17 cellular contexts compared by ENCODE assay signal in the genomic region with DNA sequence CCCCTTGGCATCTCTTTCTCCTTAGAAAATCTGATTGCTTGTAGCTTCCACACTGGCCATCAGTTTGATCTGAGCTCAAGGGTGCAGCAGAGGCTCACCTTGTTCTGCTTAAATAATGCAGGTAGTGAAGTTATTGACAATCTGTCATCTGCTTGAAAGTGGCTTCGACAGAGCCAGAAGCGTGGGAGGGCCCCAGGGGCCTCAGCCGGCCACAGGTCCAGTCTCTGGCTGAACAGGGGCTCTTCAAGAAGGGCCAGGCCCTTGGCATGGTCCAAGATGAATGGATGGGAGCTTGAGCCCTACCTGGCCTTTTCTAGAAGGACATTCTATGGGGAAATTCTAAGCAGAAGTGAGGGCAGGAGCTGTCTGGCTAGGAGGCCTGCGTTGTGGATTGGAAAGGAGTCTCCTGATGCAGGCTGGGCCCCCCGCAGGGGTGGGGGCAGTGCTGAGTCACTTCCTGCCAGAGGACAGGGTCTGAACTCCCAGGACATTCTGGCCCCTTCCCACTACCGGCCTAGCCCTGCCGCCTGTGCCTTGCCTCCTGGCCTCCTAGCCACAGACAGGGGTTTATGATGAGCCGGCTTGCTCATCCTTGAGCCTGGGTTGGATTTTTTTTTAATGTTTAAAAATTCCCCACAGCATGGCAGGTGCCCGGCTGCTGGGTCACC.
DNase-seq lines count a peak whose midpoint lies in the region; ATAC-seq and TF ChIP-seq lines count a peak whose summit lies in the region.
"Had no signal": no experiment of that assay in that cellular context is flagged by ENCODE, and none has a peak within 500 bp of the region (broad histone marks: within the 10 kb centered on the region; RNA-seq: fewer than 3 reads in every experiment).

No MANE protein-coding gene starts in this region.

- DNase-seq in ELR (ENCODE audit: low read depth) (peak; percentile 6), NB4 (ENCODE audit: low read depth) (peak; percentile 69), progenitor cell of endocrine pancreas (ENCODE audit: low spot score, unreplicated experiment) (no peak), HuH-7 (ENCODE audit: low spot score) (no peak)
- DNase-seq: activated CD4-positive, CD25-positive, alpha-beta regulatory T cell; activated CD8-positive, alpha-beta memory T cell treated with anti-CD3 and anti-CD28 coated beads, Interleukin-2, amount 10 ng/mL, durations not matched to agents 7 days and 5 days; activated naive CD4-positive, alpha-beta T cell treated with anti-CD3 and anti-CD28 coated beads for 36 hours; DND-41; foreskin fibroblast; immature natural killer cell; NCI-H1105; NCI-H226; PC-9; T-cell had no signal

- H3K27ac Mint-ChIP-seq in progenitor cell of endocrine pancreas, result peak overlapping the region; percentile 24
- H3K27ac Mint-ChIP-seq: activated CD8-positive, alpha-beta memory T cell treated with anti-CD3 and anti-CD28 coated beads, Interleukin-2, amount 10 ng/mL, durations not matched to agents 7 days and 5 days; activated naive CD4-positive, alpha-beta T cell treated with anti-CD3 and anti-CD28 coated beads for 36 hours; immature natural killer cell; T-cell had no signal

- no peaks in the 10 kb centered on the region for H3K27me3 ChIP-seq in iPS-20b (ENCODE audit: insufficient read depth, low read length)

- H3K27ac ChIP-seq in iPS-20b (ENCODE audit: low read length), result no peak overlapping the region
- H3K27ac ChIP-seq: PC-9 had no signal

- H3K9me3 ChIP-seq in iPS-20b (ENCODE audit: insufficient read depth, low read depth, low read length), result peaks cover 8% of the 10 kb centered on the region

- H3K4me3 Mint-ChIP-seq in progenitor cell of endocrine pancreas (ENCODE audit: low read depth), result no peak overlapping the region
- H3K4me3 Mint-ChIP-seq: activated CD8-positive, alpha-beta memory T cell treated with anti-CD3 and anti-CD28 coated beads, Interleukin-2, amount 10 ng/mL, durations not matched to agents 7 days and 5 days; activated naive CD4-positive, alpha-beta T cell treated with anti-CD3 and anti-CD28 coated beads for 36 hours; immature natural killer cell; T-cell had no signal

- H3K4me1 Mint-ChIP-seq in progenitor cell of endocrine pancreas (ENCODE audit: low read depth), result peaks cover 3% of the 10 kb centered on the region
- H3K4me1 Mint-ChIP-seq: activated CD8-positive, alpha-beta memory T cell treated with anti-CD3 and anti-CD28 coated beads, Interleukin-2, amount 10 ng/mL, durations not matched to agents 7 days and 5 days; immature natural killer cell; T-cell had no signal

- TF ChIP-seq CTCF in NB4 (IDR thresholded peaks at IDR 0.05; ENCODE audit: low read depth, low read length) (no peak), progenitor cell of endocrine pancreas (IDR thresholded peaks at IDR 0.05; ENCODE audit: unreplicated experiment) (no peak)

- H3K27me3 Mint-ChIP-seq in progenitor cell of endocrine pancreas, result peaks cover 6% of the 10 kb centered on the region
- H3K27me3 Mint-ChIP-seq: activated CD8-positive, alpha-beta memory T cell treated with anti-CD3 and anti-CD28 coated beads, Interleukin-2, amount 10 ng/mL, durations not matched to agents 7 days and 5 days had no signal

- H3K36me3 ChIP-seq in iPS-20b (ENCODE audit: insufficient read depth, low read depth, low read length), result no peaks in the 10 kb centered on the region

- no peak for TF ChIP-seq POLR2A in NB4 (IDR thresholded peaks at IDR 0.05; ENCODE audit: extremely low read depth, insufficient read length)

- ATAC-seq in HG02678 (IDR thresholded peaks at IDR 0.05; ENCODE audit: unreplicated experiment) (no peak), GM19467 (IDR thresholded peaks at IDR 0.05; ENCODE audit: unreplicated experiment) (no peak)
- ATAC-seq: activated CD8-positive, alpha-beta memory T cell treated with anti-CD3 and anti-CD28 coated beads, Interleukin-2, amount 10 ng/mL, durations not matched to agents 7 days and 5 days; T-cell had no signal

- no peak overlapping the region for H3K4me3 ChIP-seq in NB4 (ENCODE audit: low read depth, low read length)
- H3K4me3 ChIP-seq in iPS-20b (ENCODE audit: low read length), result no peak overlapping the region
- H3K4me3 ChIP-seq: PC-9 had no signal

- peaks cover 4% of the 10 kb centered on the region for H3K4me1 ChIP-seq in iPS-20b (ENCODE audit: insufficient read depth, low read length)

- H3K9ac ChIP-seq in iPS-20b (ENCODE audit: low read depth, low read length), result 0 out of 2 replicates have a peak overlapping the region, but pooled peaks have one; percentile 25

- no peaks in the 10 kb centered on the region for H3K36me3 Mint-ChIP-seq in progenitor cell of endocrine pancreas (ENCODE audit: insufficient read depth)
- H3K36me3 Mint-ChIP-seq: activated CD8-positive, alpha-beta memory T cell treated with anti-CD3 and anti-CD28 coated beads, Interleukin-2, amount 10 ng/mL, durations not matched to agents 7 days and 5 days; immature natural killer cell; T-cell had no signal

- peaks cover 3% of the 10 kb centered on the region for H3K9me3 Mint-ChIP-seq in progenitor cell of endocrine pancreas (ENCODE audit: low read depth)
- H3K9me3 Mint-ChIP-seq: activated naive CD4-positive, alpha-beta T cell treated with anti-CD3 and anti-CD28 coated beads for 36 hours; immature natural killer cell; T-cell had no signal

Comparison
In these comparisons a context has a peak if more than half of its experiments do, and no peak if none do; other contexts are left out.
1. DNase-seq: peak in ELR (single experiment) and NB4 (single experiment); none in progenitor cell of endocrine pancreas (single experiment) and HuH-7 (single experiment).